Comparison of ENCODE assay signal across 8 cellular contexts in genomic region chr1:244046907-244047738, GRCh38. TPM values are rescaled to one million over a fixed set of nuclear protein-coding genes. Genes with fewer than 3 reads are reported as not detected.
DNase-seq lines count a peak whose midpoint lies in the region; ATAC-seq and TF ChIP-seq lines count a peak whose summit lies in the region.

No MANE protein-coding gene starts in this region.

- no peak for ATAC-seq in Panc1
- ATAC-seq in GM21717 (IDR thresholded peaks at IDR 0.05; ENCODE audit: unreplicated experiment): no peak

- POLR2A ChIA-PET in Panc1 (lab: Charles Lee): no interaction called here

- CTCF ChIA-PET in Panc1 (lab: Charles Lee): interaction anchor here (0.7 kb wide), 1 partner anchor 26 kb away, joined by 10 read pairs; no protein-coding TSS in a partner anchor

- H3K36me3 ChIP-seq in Panc1 (ENCODE audit: control insufficient read depth, insufficient read depth, low read length): no peaks in the 10 kb centered on the region

- peak overlapping the region; percentile 76 to 84 for H3K4me3 ChIP-seq in Panc1 (ENCODE audit: low read depth in 2 of 2, low read length in 2 of 2)
- H3K4me3 ChIP-seq in coronary artery: peak overlapping the region; percentile 90
- H3K4me3 ChIP-seq in mononuclear cell (ENCODE audit: low read length): peak overlapping the region; percentile 92

- BruUV-seq in Panc1 (replicated peaks; lab: Mats Ljungman, UMichigan): no TSS peak

- DNase-seq in activated CD4-positive, alpha-beta T cell treated with anti-CD3 and anti-CD28 coated beads for 4 hours: peak; percentile 28 to 32
- DNase-seq in activated CD4-positive, alpha-beta T cell treated with anti-CD3 and anti-CD28 coated beads for 1 hour: no peak
- peak; percentile 8 for DNase-seq in Panc1 (ENCODE audit: low read depth, low spot score)
- DNase-seq in coronary artery (ENCODE audit: low spot score): no peak
- no peak for DNase-seq in posterior vena cava (ENCODE audit: low spot score)
- no peak for DNase-seq in middle frontal gyrus (ENCODE audit: extremely low spot score, low spot score)

- H3K27ac ChIP-seq in Panc1 (ENCODE audit: low read length) (peak overlapping the region; percentile 64), coronary artery (peak overlapping the region; percentile 98 to 100)

- no peak for TF ChIP-seq CTCF in Panc1 (IDR thresholded peaks at IDR 0.05)
- no peak for TF ChIP-seq CTCF in coronary artery (IDR thresholded peaks at IDR 0.05)

- H3K27me3 ChIP-seq in Panc1 (ENCODE audit: control insufficient read depth, insufficient read depth, low read length): peaks cover 22% of the 10 kb centered on the region
- no peaks in the 10 kb centered on the region for H3K27me3 ChIP-seq in mononuclear cell (ENCODE audit: insufficient read depth, low read length)

- in situ Hi-C loops in Panc1 (cut with HindIII; ENCODE audit: low pct_unique_long_range_greater_than_20kb, low sequenced_read_pairs): no loop called here

- H3K4me1 ChIP-seq in Panc1 (ENCODE audit: control insufficient read depth, insufficient read depth, low read length) (peaks cover 19% of the 10 kb centered on the region), mononuclear cell (ENCODE audit: insufficient read depth, low read length) (peaks cover 34% of the 10 kb centered on the region)

- H3K9me3 ChIP-seq in Panc1 (ENCODE audit: control insufficient read depth, insufficient read depth, low read depth, low read length): no peaks in the 10 kb centered on the region
- H3K9me3 ChIP-seq in mononuclear cell (ENCODE audit: low read depth, low read length): no peaks in the 10 kb centered on the region

- intact Hi-C loops in Panc1 (cut with micrococcal nuclease; ENCODE audit: unreplicated experiment): loop anchor here (10.0 kb wide), 1 partner anchor 62 kb away; no protein-coding TSS in a partner anchor
- intact Hi-C loops in posterior vena cava (cut with DNase I): no loop called here

RNA-seq across cellular contexts. Expression of gene ZBTB18, which starts 4.0 kb away (rescaled TPM):
- total RNA-seq in Panc1 (2021; ENCODE audit: unreplicated experiment) (9.9 TPM), mononuclear cell (57.5 TPM), posterior vena cava (10 to 100 TPM in 1 of 2 donors, 1 to 10 TPM in 1; 8.8 to 11.7 TPM)
- 4.6 TPM for polyA plus RNA-seq in Panc1 (2012; ENCODE audit: insufficient read length)

Comparison
In these comparisons a context has a peak if more than half of its experiments do, and no peak if none do; other contexts are left out.
1. DNase-seq: peak in activated CD4-positive, alpha-beta T cell treated with anti-CD3 and anti-CD28 coated beads for 4 hours (2 of 2) and Panc1 (single experiment); none in activated CD4-positive, alpha-beta T cell treated with anti-CD3 and anti-CD28 coated beads for 1 hour (single experiment), coronary artery (single experiment), posterior vena cava (single experiment) and middle frontal gyrus (single experiment).
2. Peak in every context shown above with its lines, with median percentiles within 50 percentile points of each other: H3K4me3 ChIP-seq.